Comparison of ENCODE assay signal across 8 cellular contexts in the genomic region with DNA sequence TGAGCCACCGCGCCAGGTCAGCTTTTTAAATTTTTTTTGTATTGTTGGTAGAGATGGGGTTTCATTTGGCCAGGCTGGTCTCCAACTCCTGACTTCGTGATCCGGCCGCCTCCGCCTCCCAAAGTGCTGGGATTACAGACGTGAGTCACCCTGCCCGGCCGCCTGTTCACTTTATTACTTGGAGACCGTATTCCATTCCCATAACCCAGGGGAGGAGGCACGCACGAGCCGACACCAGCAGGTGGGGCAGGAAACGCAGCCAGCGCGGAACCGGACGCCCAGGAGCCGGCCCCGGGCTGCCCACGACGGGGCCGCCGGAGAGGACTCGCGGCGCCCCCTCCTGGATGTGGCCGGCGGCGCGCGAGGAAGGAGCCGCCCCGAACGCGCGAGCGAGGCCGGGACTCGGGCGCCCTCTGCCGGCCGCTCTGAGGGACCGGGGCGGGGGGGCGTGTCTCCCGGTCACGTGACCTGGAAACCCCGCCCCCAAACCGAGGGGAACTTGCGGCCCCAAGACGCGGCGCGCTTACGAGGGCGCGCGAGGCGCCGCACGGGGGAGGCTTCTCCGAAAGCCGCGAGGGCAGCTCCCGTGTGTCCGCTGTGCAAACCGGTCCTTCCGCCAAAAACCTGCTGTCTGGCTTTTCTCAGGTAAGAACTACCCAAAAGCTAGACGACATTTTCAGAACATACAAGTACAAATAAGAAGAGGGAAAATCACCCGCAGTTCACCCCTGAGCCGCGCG. TPM values are rescaled to one million over a fixed set of nuclear protein-coding genes. Genes with fewer than 3 reads are reported as not detected.
DNase-seq lines count a peak whose midpoint lies in the region; ATAC-seq and TF ChIP-seq lines count a peak whose summit lies in the region.

No MANE protein-coding gene starts in this region.

- H3K4me2 ChIP-seq in mesenchymal stem cell (ENCODE audit: low read length, poor library complexity, severe bottlenecking), result peak overlapping the region; percentile 58

- H4K91ac ChIP-seq in mesenchymal stem cell (ENCODE audit: low read length), result no peak overlapping the region

- H3K4me3 ChIP-seq in HUES48 (ENCODE audit: low read depth, low read length), result peak overlapping the region; percentile 37; the same call in 1 of the 2 replicates
- H3K4me3 ChIP-seq in duodenal mucosa (ENCODE audit: low read depth in 1 of 2, low read length in 2 of 2), result peak overlapping the region; percentile 42 to 50
- H3K4me3 ChIP-seq in mesenchymal stem cell (ENCODE audit: insufficient read depth in 1 of 2, low read depth in 1 of 2, low read length in 2 of 2), result peak overlapping the region in 1 of 2 experiments; percentile 72

- H3K4me1 ChIP-seq in HUES48 (ENCODE audit: control insufficient read depth, insufficient read depth, low read length), result no peaks in the 10 kb centered on the region
- H3K4me1 ChIP-seq in duodenal mucosa (ENCODE audit: control insufficient read depth in 1 of 2, insufficient read depth in 2 of 2, low read length in 2 of 2), result no peaks in the 10 kb centered on the region
- H3K4me1 ChIP-seq in mesenchymal stem cell (ENCODE audit: control insufficient read depth, insufficient read depth, low read depth, low read length), result peaks cover 13% of the 10 kb centered on the region

- H3K36me3 ChIP-seq in HUES48 (ENCODE audit: control insufficient read depth, insufficient read depth, low read length) (no peaks in the 10 kb centered on the region), duodenal mucosa (ENCODE audit: control insufficient read depth in 1 of 2, insufficient read depth in 2 of 2, low read length in 2 of 2) (peaks cover 0 to 4% of the 10 kb centered on the region in 2 donors), mesenchymal stem cell (ENCODE audit: control insufficient read depth in 1 of 2, insufficient read depth in 2 of 2, low read depth in 1 of 2, low read length in 2 of 2) (peaks cover 15 to 16% of the 10 kb centered on the region in 2 experiments)

- ATAC-seq in GM19351 (IDR thresholded peaks at IDR 0.05; ENCODE audit: unreplicated experiment) (peak; percentile 80), HG02884 (IDR thresholded peaks at IDR 0.05; ENCODE audit: unreplicated experiment) (no peak)

- H3K23ac ChIP-seq in mesenchymal stem cell (ENCODE audit: low read length in 2 of 2), result no peak overlapping the region

- H3K9me3 ChIP-seq in HUES48 (ENCODE audit: control insufficient read depth, insufficient read depth, low read length) (peaks cover 3% of the 10 kb centered on the region; the same call in 1 of the 2 replicates), duodenal mucosa (ENCODE audit: control insufficient read depth in 1 of 2, low read length in 2 of 2) (no peaks in the 10 kb centered on the region), mesenchymal stem cell (ENCODE audit: control insufficient read depth, low read length) (peaks cover 3% of the 10 kb centered on the region)

- H3K27me3 ChIP-seq in HUES48 (ENCODE audit: control insufficient read depth, insufficient read depth, low read length) (no peaks in the 10 kb centered on the region), duodenal mucosa (ENCODE audit: control insufficient read depth in 1 of 2, insufficient read depth in 2 of 2, low read length in 2 of 2) (no peaks in the 10 kb centered on the region), mesenchymal stem cell (ENCODE audit: control insufficient read depth in 1 of 2, insufficient read depth in 1 of 2, low read length in 2 of 2) (no peaks in the 10 kb centered on the region)

- TF ChIP-seq CTCF in C4-2B (conservative IDR thresholded peaks at IDR 0.05), result peak; percentile 99

- no peak overlapping the region for H3K18ac ChIP-seq in mesenchymal stem cell (ENCODE audit: low read depth in 1 of 2, low read length in 2 of 2)

- no peak overlapping the region for H2BK120ac ChIP-seq in mesenchymal stem cell (ENCODE audit: low read depth, low read length)

- H2BK15ac ChIP-seq in mesenchymal stem cell (ENCODE audit: low read depth, poor library complexity, severe bottlenecking), result no peak overlapping the region

- H2BK12ac ChIP-seq in mesenchymal stem cell (ENCODE audit: low read length in 2 of 2), result no peak overlapping the region

- H3K14ac ChIP-seq in mesenchymal stem cell (ENCODE audit: low read length in 2 of 2), result no peak overlapping the region

- H2AK5ac ChIP-seq in mesenchymal stem cell (ENCODE audit: low read length, severe bottlenecking), result no peak overlapping the region

- no peak overlapping the region for H2BK5ac ChIP-seq in mesenchymal stem cell (ENCODE audit: low read depth, low read length, poor library complexity, severe bottlenecking)

- 19% methylated on average over 61 of the region's 74 CpGs for WGBS in mesenchymal stem cell

- no peak overlapping the region for H3K4ac ChIP-seq in mesenchymal stem cell (ENCODE audit: low read depth in 1 of 2, low read length in 2 of 2)

- no peak overlapping the region; the same call in 1 of the 2 replicates for H3K27ac ChIP-seq in C4-2B
- no peak overlapping the region for H3K27ac ChIP-seq in HUES48 (ENCODE audit: low read depth, low read length)
- peak overlapping the region; percentile 46 for H3K27ac ChIP-seq in duodenal mucosa (ENCODE audit: low read depth, low read length)
- H3K27ac ChIP-seq in mesenchymal stem cell (ENCODE audit: low read length, poor library complexity, severe bottlenecking), result peak overlapping the region; percentile 81

- H2AFZ ChIP-seq in mesenchymal stem cell (ENCODE audit: low read depth, low read length), result peak overlapping the region; percentile 19

- no peak overlapping the region for H3K9ac ChIP-seq in HUES48 (ENCODE audit: low read depth, low read length)
- no peak overlapping the region for H3K9ac ChIP-seq in duodenal mucosa (ENCODE audit: low read depth in 1 of 2, low read length in 2 of 2)
- H3K9ac ChIP-seq in mesenchymal stem cell (ENCODE audit: low read length), result peak overlapping the region; percentile 77

- H4K8ac ChIP-seq in mesenchymal stem cell (ENCODE audit: low read length), result peak overlapping the region; percentile 72

- H3K79me1 ChIP-seq in mesenchymal stem cell (replicated peaks; ENCODE audit: low read length, poor library complexity, severe bottlenecking), result peaks cover 2% of the 10 kb centered on the region

- peak; percentile 90 for DNase-seq in activated CD4-positive, alpha-beta T cell treated with anti-CD3 and anti-CD28 coated beads for 48 hours
- peak; percentile 94 for DNase-seq in mesenchymal stem cell
- DNase-seq in stimulated activated CD8-positive, alpha-beta memory T cell treated with anti-CD3 and anti-CD28 coated beads, Interleukin-12 subunit alpha, Interleukin-12 subunit beta, amount 100 ng/mL, for 4 hours (ENCODE audit: low read depth), result peak; percentile 87

RNA-seq across cellular contexts. Expression of a gene that starts 11.6 kb away (rescaled TPM):
- 114 TPM for polyA plus RNA-seq in mesenchymal stem cell (2013, experiment 1 of 2)
- polyA plus RNA-seq in mesenchymal stem cell (2013, experiment 2 of 2), result 114 TPM

RNA-seq across cellular contexts. Expression of a gene that starts 16.7 kb away (rescaled TPM):
- 41.9 TPM for polyA plus RNA-seq in mesenchymal stem cell (2013, experiment 1 of 2)
- polyA plus RNA-seq in mesenchymal stem cell (2013, experiment 2 of 2), result 42.6 TPM

RNA-seq across cellular contexts. Expression of a gene that starts 18.7 kb away (rescaled TPM):
- 1.2 TPM for polyA plus RNA-seq in mesenchymal stem cell (2013, experiment 1 of 2)
- polyA plus RNA-seq in mesenchymal stem cell (2013, experiment 2 of 2), result 1.2 TPM

RNA-seq across cellular contexts. Expression of a gene that starts 41.9 kb away (rescaled TPM):
- 0.46 TPM for polyA plus RNA-seq in mesenchymal stem cell (2013, experiment 1 of 2)
- 0.67 TPM for polyA plus RNA-seq in mesenchymal stem cell (2013, experiment 2 of 2)

RNA-seq across cellular contexts. Expression of a gene that starts 42.1 kb away (rescaled TPM):
- polyA plus RNA-seq in mesenchymal stem cell (2013, experiment 1 of 2), result 3.2 TPM
- 2.3 TPM for polyA plus RNA-seq in mesenchymal stem cell (2013, experiment 2 of 2)

Comparison
In these comparisons a context has a peak if more than half of its experiments do, and no peak if none do; other contexts are left out.
1. H3K27ac ChIP-seq: peak in duodenal mucosa (single experiment) and mesenchymal stem cell (single experiment); none in C4-2B (single experiment) and HUES48 (single experiment).
2. Peak in every context shown above with its lines, with median percentiles within 50 percentile points of each other: DNase-seq.